Comparison of ENCODE assay signal across 31 cellular contexts in genomic region chr7:112091768-112092167, GRCh38.
"Had no signal": no experiment of that assay in that cellular context is flagged by ENCODE, and none has a peak within 500 bp of the region (broad histone marks: within the 10 kb centered on the region; RNA-seq: fewer than 3 reads in every experiment).

No MANE protein-coding gene starts in this region.

- H3K9me3 ChIP-seq: ascending aorta had no signal

- H3K27me3 ChIP-seq: ascending aorta, cardiac muscle cell had no signal

- H3K36me3 Mint-ChIP-seq: activated naive CD4-positive, alpha-beta T cell treated with anti-CD3 and anti-CD28 coated beads, Interleukin-2, amount 50 U/mL, for 24 hours; activated naive CD8-positive, alpha-beta T cell treated with anti-CD3 and anti-CD28 coated beads, Interleukin-2, amount 10 ng/mL, durations not matched to agents 7 days and 5 days; T-cell had no signal

- H3K36me3 ChIP-seq: ascending aorta, cardiac muscle cell had no signal

- ATAC-seq: activated CD8-positive, alpha-beta T cell treated with anti-CD3 and anti-CD28 coated beads, Interleukin-2, amount 10 ng/mL, durations not matched to agents 7 days and 5 days; Right ventricle myocardium inferior; SK-N-SH treated with all-trans-retinoic acid at 6 μM for 48 hours; T-cell had no signal

- H3K27ac ChIP-seq: ascending aorta, cardiac muscle cell, PC-9, RWPE1, VCaP had no signal

- DNase-seq: activated CD4-positive, alpha-beta T cell treated with anti-CD3 and anti-CD28 coated beads for 1 hour; activated CD4-positive, alpha-beta T cell treated with anti-CD3 and anti-CD28 coated beads, Interleukin-2, amount 10 ng/mL, durations not matched to agents 7 days and 5 days; activated CD4-positive, alpha-beta T cell treated with anti-CD3 and anti-CD28 coated beads, Interleukin-2, amount 50 U/mL, for 48 hours; activated CD4-positive, CD25-positive, alpha-beta regulatory T cell; activated CD8-positive, alpha-beta T cell treated with anti-CD3 and anti-CD28 coated beads, Interleukin-2, amount 10 ng/mL, durations not matched to agents 7 days and 5 days; activated gamma-delta T cell; activated naive CD4-positive, alpha-beta T cell treated with Interleukin-2 at 50 U/mL for 16 hours; activated naive CD8-positive, alpha-beta T cell treated with anti-CD3 and anti-CD28 coated beads, Interleukin-2, amount 10 ng/mL, durations not matched to agents 7 days and 5 days; activated T-cell treated with anti-CD3 and anti-CD28 coated beads, Interleukin-2, amount 50 U/mL, for 24 hours; amygdala; KG1; NCI-H1105; NCI-H1417 treated with DMSO at 0.1 percent for 48 hours; NCI-H187 treated with DMSO at 0.1 percent for 48 hours; NCI-H2081; NCI-H345; NCI-H524 treated with DMSO at 0.1 percent for 48 hours; NK-92 treated with Interleukin-12 subunit alpha and Interleukin-12 subunit beta, amount 100 ng/mL, for 24 hours; PC-9; SIG-M5; T-cell; T-helper 2 cell; T-helper 9 cell had no signal

- H3K4me3 Mint-ChIP-seq: activated CD4-positive, alpha-beta T cell treated with anti-CD3 and anti-CD28 coated beads, Interleukin-2, amount 10 ng/mL, durations not matched to agents 7 days and 5 days; activated CD8-positive, alpha-beta T cell treated with anti-CD3 and anti-CD28 coated beads, Interleukin-2, amount 10 ng/mL, durations not matched to agents 7 days and 5 days; activated naive CD4-positive, alpha-beta T cell treated with anti-CD3 and anti-CD28 coated beads, Interleukin-2, amount 50 U/mL, for 24 hours; activated naive CD8-positive, alpha-beta T cell treated with anti-CD3 and anti-CD28 coated beads, Interleukin-2, amount 10 ng/mL, durations not matched to agents 7 days and 5 days; activated T-cell treated with anti-CD3 and anti-CD28 coated beads, Interleukin-2, amount 50 U/mL, for 24 hours; T-cell had no signal

- H3K4me3 ChIP-seq: ascending aorta, cardiac muscle cell, PC-9 had no signal

- H3K4me1 Mint-ChIP-seq: activated CD4-positive, alpha-beta T cell treated with anti-CD3 and anti-CD28 coated beads, Interleukin-2, amount 10 ng/mL, durations not matched to agents 7 days and 5 days; activated naive CD4-positive, alpha-beta T cell treated with anti-CD3 and anti-CD28 coated beads, Interleukin-2, amount 50 U/mL, for 24 hours; activated naive CD8-positive, alpha-beta T cell treated with anti-CD3 and anti-CD28 coated beads, Interleukin-2, amount 10 ng/mL, durations not matched to agents 7 days and 5 days; T-cell had no signal

- H3K4me2 ChIP-seq: PC-9 had no signal

- H2AFZ ChIP-seq: PC-9 had no signal

- H3K27ac Mint-ChIP-seq: activated CD4-positive, alpha-beta T cell treated with anti-CD3 and anti-CD28 coated beads, Interleukin-2, amount 10 ng/mL, durations not matched to agents 7 days and 5 days; activated CD8-positive, alpha-beta T cell treated with anti-CD3 and anti-CD28 coated beads, Interleukin-2, amount 10 ng/mL, durations not matched to agents 7 days and 5 days; activated naive CD4-positive, alpha-beta T cell treated with anti-CD3 and anti-CD28 coated beads, Interleukin-2, amount 50 U/mL, for 24 hours; activated naive CD8-positive, alpha-beta T cell treated with anti-CD3 and anti-CD28 coated beads, Interleukin-2, amount 10 ng/mL, durations not matched to agents 7 days and 5 days; activated T-cell treated with anti-CD3 and anti-CD28 coated beads, Interleukin-2, amount 50 U/mL, for 24 hours; activated T-helper 2 cell treated with anti-CD3 and anti-CD28 coated beads, Interferon-gamma antibody, Interleukin-2, Interleukin-4, amounts not matched to agents 10 μg/mL and 5 μg/mL and 100 μg/mL, durations not matched to agents 14 hours and 24 hours and 36 hours; T-cell had no signal

- H3K9me3 Mint-ChIP-seq: activated CD4-positive, alpha-beta T cell treated with anti-CD3 and anti-CD28 coated beads, Interleukin-2, amount 10 ng/mL, durations not matched to agents 7 days and 5 days; activated naive CD4-positive, alpha-beta T cell treated with anti-CD3 and anti-CD28 coated beads, Interleukin-2, amount 50 U/mL, for 24 hours; activated naive CD8-positive, alpha-beta T cell treated with anti-CD3 and anti-CD28 coated beads, Interleukin-2, amount 10 ng/mL, durations not matched to agents 7 days and 5 days; activated T-cell treated with anti-CD3 and anti-CD28 coated beads, Interleukin-2, amount 50 U/mL, for 24 hours; activated T-helper 2 cell treated with anti-CD3 and anti-CD28 coated beads, Interferon-gamma antibody, Interleukin-2, Interleukin-4, amounts not matched to agents 10 μg/mL and 5 μg/mL and 100 μg/mL, durations not matched to agents 14 hours and 24 hours and 36 hours; T-cell had no signal
